16 cellular contexts compared by ENCODE assay signal in genomic region chr14:103205541-103205906, GRCh38.
DNase-seq lines count a peak whose midpoint lies in the region; TF ChIP-seq lines count a peak whose summit lies in the region.
"Had no signal": no experiment of that assay in that cellular context is flagged by ENCODE, and none has a peak within 500 bp of the region (broad histone marks: within the 10 kb centered on the region; RNA-seq: fewer than 3 reads in every experiment).

No MANE protein-coding gene starts in this region.

- 69 to 99% (median 94%) methylated on average over 3 of the region's 3 CpGs for WGBS in adipose tissue, 3 donors
- WGBS in transverse colon (ENCODE audit: low coverage in 1 of 2), 2 donors: 96 to 100% methylated on average over 3 of the region's 3 CpGs

- peaks cover 29% of the 10 kb centered on the region for H3K4me1 ChIP-seq in parathyroid adenoma
- peaks cover 0 to 12% (median 5%) of the 10 kb centered on the region in 4 donors for H3K4me1 ChIP-seq in transverse colon
- H3K4me1 ChIP-seq: BLaER1 had no signal

- peak overlapping the region; percentile 81 for H3K4me3 ChIP-seq in parathyroid adenoma (ENCODE audit: low read depth, low read length)
- H3K4me3 ChIP-seq in transverse colon: no peak overlapping the region
- H3K4me3 ChIP-seq: BLaER1 had no signal

- H3K9ac ChIP-seq in parathyroid adenoma: no peak overlapping the region
- H3K9ac ChIP-seq: BLaER1 had no signal

- no peak for TF ChIP-seq POLR2A in transverse colon (IDR thresholded peaks at IDR 0.05)

- no peak overlapping the region for H2AFZ ChIP-seq in parathyroid adenoma

- no peak for TF ChIP-seq CTCF in parathyroid adenoma (IDR thresholded peaks at IDR 0.05)
- TF ChIP-seq CTCF in transverse colon (IDR thresholded peaks at IDR 0.05): no peak

- no peaks in the 10 kb centered on the region for H3K36me3 ChIP-seq in parathyroid adenoma (ENCODE audit: control insufficient read depth, insufficient read depth, low read length)
- no peaks in the 10 kb centered on the region for H3K36me3 ChIP-seq in transverse colon

- intact Hi-C loops in transverse colon (cut with DNase I; ENCODE audit: low total_unique reads): no loop called here

- peak overlapping the region; percentile 72 for H3K27ac ChIP-seq in adipose tissue (ENCODE audit: low read depth, low read length)
- H3K27ac ChIP-seq in parathyroid adenoma: peak overlapping the region; percentile 95
- peak overlapping the region; percentile 76 to 86 (median 80) for H3K27ac ChIP-seq in transverse colon
- H3K27ac ChIP-seq: BLaER1, epithelial cell of prostate had no signal

- DNase-seq in glomerular visceral epithelial cell (ENCODE audit: extremely low spot score) (peak; percentile 6), transverse colon (no peak), medulla oblongata (ENCODE audit: extremely low spot score) (no peak), 8988T (no peak)
- no peak for DNase-seq in activated CD4-positive, alpha-beta T cell treated with anti-CD3 and anti-CD28 coated beads, Interleukin-2, amount 50 U/mL, for 4 hours
- DNase-seq: activated CD4-positive, alpha-beta T cell treated with anti-CD3 and anti-CD28 coated beads for 4 hours; activated CD8-positive, alpha-beta memory T cell treated with anti-CD3 and anti-CD28 coated beads, Interleukin-2, amount 50 U/mL, for 4 hours; activated gamma-delta T cell treated with Interleukin-2 at 50 U/mL for 16 hours; MV-4-11; NCI-H2081 treated with DMSO at 0.1 percent for 48 hours; NCI-H526; stimulated activated naive CD8-positive, alpha-beta T cell treated with anti-CD3 and anti-CD28 coated beads, Interleukin-15, amount 100 ng/mL, for 72 hours had no signal

- in situ Hi-C loops in transverse colon (cut with MboI; ENCODE audit: low pct_ligation_motif_present in 1 of 4, low pct_unique_long_range_greater_than_20kb in 1 of 4, low sequenced_read_pairs in 3 of 4): no loop called here

- H3K27me3 ChIP-seq in parathyroid adenoma (ENCODE audit: control insufficient read depth, insufficient read depth, low read length) (no peaks in the 10 kb centered on the region), transverse colon (peaks cover 48% of the 10 kb centered on the region)
- H3K27me3 ChIP-seq: BLaER1 had no signal

- peak overlapping the region; percentile 91 for H3K4me2 ChIP-seq in parathyroid adenoma (ENCODE audit: low read length)
- H3K4me2 ChIP-seq: BLaER1 had no signal

- no peak for TF ChIP-seq EP300 in transverse colon (IDR thresholded peaks at IDR 0.05; ENCODE audit: low read depth)

- peaks cover 6% of the 10 kb centered on the region for H3K79me2 ChIP-seq in parathyroid adenoma

- H3K9me3 ChIP-seq in parathyroid adenoma (ENCODE audit: control insufficient read depth, low read length) (no peaks in the 10 kb centered on the region), transverse colon (peaks cover 9 to 14% of the 10 kb centered on the region in 2 donors)
